In the genomic region with DNA sequence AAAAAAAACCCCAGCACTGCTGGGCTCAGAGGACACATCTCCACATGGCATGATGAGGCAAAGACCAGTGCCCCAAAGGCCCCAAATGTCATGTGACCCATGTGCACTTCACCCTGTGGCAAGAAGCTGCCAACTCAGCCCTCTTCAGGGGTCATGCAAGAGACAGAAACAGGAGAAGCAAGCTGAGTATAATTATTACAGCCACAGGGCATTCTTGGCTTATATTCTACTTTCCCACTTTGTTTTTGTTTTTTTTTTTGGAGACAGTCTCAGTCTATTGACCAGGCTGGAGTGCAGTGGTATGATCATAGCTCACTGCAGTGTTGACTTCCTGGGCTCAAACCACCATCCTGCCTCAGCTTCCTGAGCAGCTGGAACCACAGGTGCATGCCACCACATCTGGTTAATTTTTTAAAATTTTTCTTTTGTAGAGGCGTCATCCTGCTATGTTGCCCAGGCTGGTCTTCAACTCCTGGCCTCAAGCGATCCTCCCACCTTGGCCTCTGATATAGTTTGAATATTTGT, we compare ENCODE assay signal across 9 cellular contexts. TPM values are rescaled to one million over a fixed set of nuclear protein-coding genes. Genes with fewer than 3 reads are reported as not detected.
A peak's percentile ranks its signal among the peaks of the same experiment; 100 is the strongest.
DNase-seq lines count a peak whose midpoint lies in the region; ATAC-seq and TF ChIP-seq lines count a peak whose summit lies in the region.
"Had no signal": no experiment of that assay in that cellular context is flagged by ENCODE, and none has a peak within 500 bp of the region (broad histone marks: within the 10 kb centered on the region; RNA-seq: fewer than 3 reads in every experiment).

No MANE protein-coding gene starts in this region.

- no peak overlapping the region for H3K27ac ChIP-seq in prostate gland

- peaks cover 14% of the 10 kb centered on the region for H3K36me3 Mint-ChIP-seq in activated CD8-positive, alpha-beta T cell treated with anti-CD3 and anti-CD28 coated beads, Interleukin-2, amount 10 ng/mL, durations not matched to agents 7 days and 5 days (ENCODE audit: low read depth)
- H3K36me3 Mint-ChIP-seq in naive B cell = no peaks in the 10 kb centered on the region
- H3K36me3 Mint-ChIP-seq in Caco-2 (ENCODE audit: insufficient read depth, unreplicated experiment) = no peaks in the 10 kb centered on the region

- peak; percentile 47 for ATAC-seq in HG02642 (IDR thresholded peaks at IDR 0.05; ENCODE audit: poor library complexity, unreplicated experiment)
- peak; percentile 68 for ATAC-seq in activated CD8-positive, alpha-beta T cell treated with anti-CD3 and anti-CD28 coated beads, Interleukin-2, amount 10 ng/mL, durations not matched to agents 7 days and 5 days
- ATAC-seq in naive B cell (ENCODE audit: low read depth in 2 of 2) = peak; percentile 52 to 64
- no peak for ATAC-seq in HG02852 (IDR thresholded peaks at IDR 0.05; ENCODE audit: unreplicated experiment)

- TF ChIP-seq POLR2A in prostate gland (IDR thresholded peaks at IDR 0.05) = no peak

- BruUV-seq in Caco-2 (replicated peaks; lab: Mats Ljungman, UMichigan) = no TSS peak

- DNase-seq in GM12865 (ENCODE audit: low read depth) (peak; percentile 78), naive B cell (no peak), Caco-2 (no peak), hepatic stellate cell (ENCODE audit: low spot score) (no peak), prostate gland (ENCODE audit: low spot score) (no peak)
- DNase-seq in activated CD8-positive, alpha-beta T cell treated with anti-CD3 and anti-CD28 coated beads, Interleukin-2, amount 10 ng/mL, durations not matched to agents 7 days and 5 days = peak; percentile 75
- DNase-seq: nephron progenitor cell had no signal

- no peaks in the 10 kb centered on the region for H3K27me3 ChIP-seq in Caco-2 (replicated peaks; ENCODE audit: control insufficient read depth, insufficient read depth, low read length)
- H3K27me3 ChIP-seq in prostate gland (replicated peaks; ENCODE audit: insufficient read depth) = no peaks in the 10 kb centered on the region

- WGBS in prostate gland = 78% methylated on average over 2 of the region's 2 CpGs

- H3K4me3 Mint-ChIP-seq in activated CD8-positive, alpha-beta T cell treated with anti-CD3 and anti-CD28 coated beads, Interleukin-2, amount 10 ng/mL, durations not matched to agents 7 days and 5 days = peak overlapping the region; percentile 52
- H3K4me3 Mint-ChIP-seq in naive B cell = peak overlapping the region in 7 of 8 donors; percentile 12 to 77 (median 56)
- H3K4me3 Mint-ChIP-seq in Caco-2 (ENCODE audit: unreplicated experiment) = no peak overlapping the region
- H3K4me3 Mint-ChIP-seq: nephron progenitor cell had no signal

- CTCF ChIA-PET in activated CD8-positive, alpha-beta T cell treated with anti-CD3 and anti-CD28 coated beads, Interleukin-2, amount 10 ng/mL, durations not matched to agents 7 days and 5 days (lab: Charles Lee) = interaction anchor here (0.7 to 2.0 kb wide), 6 partner anchors 12 to 178 kb away, joined by 3 to 9 read pairs (median 3); partner anchors contain the start of gene ZC3H7A
- CTCF ChIA-PET in Caco-2 (lab: Charles Lee) = no interaction called here

- no peaks in the 10 kb centered on the region for H3K27me3 Mint-ChIP-seq in activated CD8-positive, alpha-beta T cell treated with anti-CD3 and anti-CD28 coated beads, Interleukin-2, amount 10 ng/mL, durations not matched to agents 7 days and 5 days (ENCODE audit: low read depth)
- H3K27me3 Mint-ChIP-seq in naive B cell = no peaks in the 10 kb centered on the region
- H3K27me3 Mint-ChIP-seq in Caco-2 (ENCODE audit: insufficient read depth, unreplicated experiment) = no peaks in the 10 kb centered on the region

- H3K4me3 ChIP-seq in GM12865 (ENCODE audit: low read depth, low read length) = no peak overlapping the region
- no peak overlapping the region for H3K4me3 ChIP-seq in Caco-2 (ENCODE audit: low read depth, low read length)
- H3K4me3 ChIP-seq in prostate gland = no peak overlapping the region

- intact Hi-C loops in Caco-2 (cut with micrococcal nuclease; ENCODE audit: unreplicated experiment) (no loop called here), prostate gland (cut with DNase I) (no loop called here)

- H3K9me3 ChIP-seq in Caco-2 (no peaks in the 10 kb centered on the region), prostate gland (no peaks in the 10 kb centered on the region)

- POLR2A ChIA-PET in activated CD8-positive, alpha-beta T cell treated with anti-CD3 and anti-CD28 coated beads, Interleukin-2, amount 10 ng/mL, durations not matched to agents 7 days and 5 days (lab: Charles Lee) = no interaction called here
- POLR2A ChIA-PET in Caco-2 (lab: Charles Lee) = no interaction called here

- H3K36me3 ChIP-seq in Caco-2 (ENCODE audit: control insufficient read depth, insufficient read depth, low read length) = no peaks in the 10 kb centered on the region
- H3K36me3 ChIP-seq in prostate gland = no peaks in the 10 kb centered on the region

- peaks cover 13% of the 10 kb centered on the region for H3K4me1 ChIP-seq in Caco-2
- H3K4me1 ChIP-seq in prostate gland (replicated peaks) = no peaks in the 10 kb centered on the region

- no peak for TF ChIP-seq CTCF in GM12865 (IDR thresholded peaks at IDR 0.05; ENCODE audit: insufficient read depth, low read depth, low read length, missing control alignments)
- TF ChIP-seq CTCF in Caco-2 (IDR thresholded peaks at IDR 0.05; ENCODE audit: insufficient read depth in 1 of 2, low read depth in 1 of 2, low read length in 1 of 2, severe bottlenecking in 1 of 2, unreplicated experiment in 1 of 2) = no peak
- TF ChIP-seq CTCF in prostate gland (IDR thresholded peaks at IDR 0.05) = no peak

- H3K27ac Mint-ChIP-seq in activated CD8-positive, alpha-beta T cell treated with anti-CD3 and anti-CD28 coated beads, Interleukin-2, amount 10 ng/mL, durations not matched to agents 7 days and 5 days = peak overlapping the region; percentile 88
- H3K27ac Mint-ChIP-seq in naive B cell (peak overlapping the region in 5 of 6 donors; percentile 60 to 92 (median 76)), Caco-2 (ENCODE audit: unreplicated experiment) (no peak overlapping the region)
- H3K27ac Mint-ChIP-seq: nephron progenitor cell had no signal

- H3K4me1 Mint-ChIP-seq in activated CD8-positive, alpha-beta T cell treated with anti-CD3 and anti-CD28 coated beads, Interleukin-2, amount 10 ng/mL, durations not matched to agents 7 days and 5 days (ENCODE audit: low read depth) = peaks cover 56% of the 10 kb centered on the region
- H3K4me1 Mint-ChIP-seq in naive B cell = peaks cover 34 to 62% (median 41%) of the 10 kb centered on the region in 3 donors
- peaks cover 6% of the 10 kb centered on the region for H3K4me1 Mint-ChIP-seq in Caco-2 (ENCODE audit: low read depth, unreplicated experiment)

- H3K9me3 Mint-ChIP-seq in activated CD8-positive, alpha-beta T cell treated with anti-CD3 and anti-CD28 coated beads, Interleukin-2, amount 10 ng/mL, durations not matched to agents 7 days and 5 days (ENCODE audit: insufficient read depth) = peaks cover 7% of the 10 kb centered on the region
- peaks cover 0 to 5% (median 0%) of the 10 kb centered on the region in 7 donors for H3K9me3 Mint-ChIP-seq in naive B cell
- H3K9me3 Mint-ChIP-seq in Caco-2 (ENCODE audit: unreplicated experiment) = no peaks in the 10 kb centered on the region

RNA-seq across cellular contexts. Expression of gene LITAF, which starts 32.7 kb away (rescaled TPM):
- total RNA-seq in activated CD8-positive, alpha-beta T cell treated with anti-CD3 and anti-CD28 coated beads, Interleukin-2, amount 10 ng/mL, durations not matched to agents 7 days and 5 days = 10 to 100 TPM; 79.4 to 80.5 TPM
- 100 to 1,000 TPM; 275 to 379 (median 304) TPM for polyA plus RNA-seq in naive B cell (ENCODE audit: low read depth in 6 of 6)
- total RNA-seq in Caco-2 (2022) (47.9 and 60.9 TPM in 2 replicates), prostate gland (100 to 1,000 TPM in 1 of 2 donors, 10 to 100 TPM in 1; 92.5 to 137 TPM)

RNA-seq across cellular contexts. Expression of gene SNN, which starts 48.9 kb away (rescaled TPM):
- total RNA-seq in activated CD8-positive, alpha-beta T cell treated with anti-CD3 and anti-CD28 coated beads, Interleukin-2, amount 10 ng/mL, durations not matched to agents 7 days and 5 days = 10 to 100 TPM; 27.3 to 28.9 TPM
- 10 to 100 TPM; 53.0 to 82.7 (median 67.7) TPM for polyA plus RNA-seq in naive B cell (ENCODE audit: low read depth in 6 of 6)
- total RNA-seq in Caco-2 (2022) = 11.1 and 12.8 TPM in 2 replicates
- total RNA-seq in prostate gland = 10 to 100 TPM; 20.8 TPM

Comparison
In these comparisons a context has a peak if more than half of its experiments do, and no peak if none do; other contexts are left out.
1. DNase-seq: peak in GM12865 (single experiment) and activated CD8-positive, alpha-beta T cell treated with anti-CD3 and anti-CD28 coated beads, Interleukin-2, amount 10 ng/mL, durations not matched to agents 7 days and 5 days (single experiment); none in naive B cell (single experiment), Caco-2 (0 of 2), hepatic stellate cell (single experiment) and prostate gland (single experiment).